In genomic region chr9:68999393-69000105, GRCh38 we compare ENCODE assay signal across 8 cellular contexts. TPM values are rescaled to one million over a fixed set of nuclear protein-coding genes. Genes with fewer than 3 reads are reported as not detected.
DNase-seq lines count a peak whose midpoint lies in the region; ATAC-seq and TF ChIP-seq lines count a peak whose summit lies in the region.

No MANE protein-coding gene starts in this region.

- H3K9ac ChIP-seq in KMS-11 = no peak overlapping the region

- peak; percentile 73 for DNase-seq in ELR (ENCODE audit: low read depth)
- DNase-seq in RWPE1 (ENCODE audit: low spot score) = peak; percentile 76
- DNase-seq in activated T-helper 9 cell treated with anti-CD3 and anti-CD28 coated beads, Interleukin-2, amount 50 U/mL, for 16 hours (ENCODE audit: low read depth) = peak; percentile 13
- DNase-seq in fibroblast of villous mesenchyme (ENCODE audit: low read depth) = peak; percentile 75
- DNase-seq in occipital lobe (lab: John Stamatoyannopoulos, UW) = peak; percentile 49
- no peak for DNase-seq in upper lobe of right lung

- no peaks in the 10 kb centered on the region for H3K79me2 ChIP-seq in KMS-11 (ENCODE audit: insufficient read depth, low read depth)

- H3K27ac ChIP-seq in KMS-11 (no peak overlapping the region), RWPE1 (no peak overlapping the region), upper lobe of right lung (no peak overlapping the region)

- H3K4me2 ChIP-seq in KMS-11 = no peak overlapping the region

- H2AFZ ChIP-seq in KMS-11 (ENCODE audit: low read depth) = 0 out of 2 replicates have a peak overlapping the region, but pooled peaks have one; percentile 32

- no peaks in the 10 kb centered on the region for H4K20me1 ChIP-seq in KMS-11 (ENCODE audit: insufficient read depth)

- H3K36me3 ChIP-seq in KMS-11 (ENCODE audit: insufficient read depth) (no peaks in the 10 kb centered on the region), upper lobe of right lung (no peaks in the 10 kb centered on the region)

- H3K4me1 ChIP-seq in KMS-11 (ENCODE audit: low read depth, poor library complexity, severe bottlenecking) (peaks cover 4% of the 10 kb centered on the region), upper lobe of right lung (no peaks in the 10 kb centered on the region)

- H3K4me3 ChIP-seq in KMS-11 (IDR thresholded peaks at IDR 0.05; ENCODE audit: insufficient read depth, low read depth, low read length) (no peak overlapping the region), fibroblast of villous mesenchyme (ENCODE audit: low read depth, low read length) (no peak overlapping the region), upper lobe of right lung (no peak overlapping the region)

- intact Hi-C loops in upper lobe of right lung (cut with DNase I) = loop anchor here (5.0 to 10.0 kb wide), 2 partner anchors 155 to 417 kb away; no protein-coding TSS in a partner anchor

- ATAC-seq in GM21717 (IDR thresholded peaks at IDR 0.05; ENCODE audit: unreplicated experiment) (peak; percentile 81), upper lobe of right lung (peak; percentile 95)

- TF ChIP-seq CTCF in KMS-11 (conservative IDR thresholded peaks at IDR 0.05; ENCODE audit: low read depth, low read length) = peak; percentile 81
- peak; percentile 65 for TF ChIP-seq CTCF in RWPE1 (conservative IDR thresholded peaks at IDR 0.05; ENCODE audit: low read depth)
- TF ChIP-seq CTCF in fibroblast of villous mesenchyme (IDR thresholded peaks at IDR 0.05; ENCODE audit: insufficient read depth, low read depth, low read length) = peak; percentile 91
- TF ChIP-seq CTCF in upper lobe of right lung (IDR thresholded peaks at IDR 0.05) = peak; percentile 79

- CTCF ChIA-PET in RWPE1 (lab: Yijun Ruan, JAX) = interaction anchor here (0.5 to 1.3 kb wide), 24 partner anchors 10 to 1952 kb away, joined by 3 to 18 read pairs (median 3); no protein-coding TSS in a partner anchor

- POLR2A ChIA-PET in RWPE1 (lab: Yijun Ruan, JAX; ENCODE audit: low non-redundant PET) = no interaction called here

- no peaks in the 10 kb centered on the region for H3K27me3 ChIP-seq in KMS-11 (ENCODE audit: insufficient read depth, low read depth)
- H3K27me3 ChIP-seq in upper lobe of right lung = no peaks in the 10 kb centered on the region

- no peaks in the 10 kb centered on the region for H3K9me3 ChIP-seq in upper lobe of right lung

RNA-seq across cellular contexts. Expression of gene PRKACG, which starts 14.4 kb away (rescaled TPM):
- total RNA-seq in fibroblast of villous mesenchyme (not detected in 2 replicates), occipital lobe (not detected), upper lobe of right lung (not detected)

RNA-seq across cellular contexts. Expression of gene FXN, which starts 36.0 kb away (rescaled TPM):
- total RNA-seq in fibroblast of villous mesenchyme (2.6 TPM in 2 replicates), occipital lobe (1.1 TPM), upper lobe of right lung (12.4 TPM)
